9 cellular contexts compared by ENCODE assay signal in the genomic region with DNA sequence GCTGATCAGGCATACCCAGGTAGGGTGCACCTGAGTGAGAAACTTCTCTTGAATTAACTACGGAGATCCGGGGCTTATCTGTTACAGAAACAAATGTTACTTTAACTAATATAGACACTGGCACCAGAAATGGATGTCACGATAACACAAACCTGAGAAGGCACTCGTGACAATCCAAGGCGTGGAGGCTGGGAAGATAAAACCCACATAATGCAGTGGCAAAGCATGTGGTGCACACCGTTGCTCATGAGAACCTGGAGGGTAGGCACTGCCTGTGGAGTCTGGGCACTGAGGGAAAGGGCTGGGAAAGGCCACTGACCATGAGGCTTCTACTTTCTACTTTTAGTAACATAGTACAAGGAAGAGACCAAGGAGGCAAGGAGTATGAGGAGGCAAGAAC. TPM values are rescaled to one million over a fixed set of nuclear protein-coding genes. Genes with fewer than 3 reads are reported as not detected.
"Had no signal": no experiment of that assay in that cellular context is flagged by ENCODE, and none has a peak within 500 bp of the region (broad histone marks: within the 10 kb centered on the region; RNA-seq: fewer than 3 reads in every experiment).

No MANE protein-coding gene starts in this region.

- DNase-seq: H9, HCEC 1CT, IMR-90, Karpas-422, KG1 had no signal

- ATAC-seq: GM23338, K562 had no signal

- H3K4me2 ChIP-seq: GM23338 had no signal

- H2AFZ ChIP-seq: GM23338 had no signal

- H3K4me3 ChIP-seq: GM23338, K562 had no signal

RNA-seq across cellular contexts. Expression of a gene that starts 22.6 kb away (rescaled TPM):
- total RNA-seq: GM23338, H1, H9, HT-29, IMR-90, K562 had no signal

RNA-seq across cellular contexts. Expression of a gene that starts 57.9 kb away (rescaled TPM):
- total RNA-seq: GM23338, H1, H9, IMR-90, K562 had no signal
